ENCODE assay signal across 14 cellular contexts in the genomic region with DNA sequence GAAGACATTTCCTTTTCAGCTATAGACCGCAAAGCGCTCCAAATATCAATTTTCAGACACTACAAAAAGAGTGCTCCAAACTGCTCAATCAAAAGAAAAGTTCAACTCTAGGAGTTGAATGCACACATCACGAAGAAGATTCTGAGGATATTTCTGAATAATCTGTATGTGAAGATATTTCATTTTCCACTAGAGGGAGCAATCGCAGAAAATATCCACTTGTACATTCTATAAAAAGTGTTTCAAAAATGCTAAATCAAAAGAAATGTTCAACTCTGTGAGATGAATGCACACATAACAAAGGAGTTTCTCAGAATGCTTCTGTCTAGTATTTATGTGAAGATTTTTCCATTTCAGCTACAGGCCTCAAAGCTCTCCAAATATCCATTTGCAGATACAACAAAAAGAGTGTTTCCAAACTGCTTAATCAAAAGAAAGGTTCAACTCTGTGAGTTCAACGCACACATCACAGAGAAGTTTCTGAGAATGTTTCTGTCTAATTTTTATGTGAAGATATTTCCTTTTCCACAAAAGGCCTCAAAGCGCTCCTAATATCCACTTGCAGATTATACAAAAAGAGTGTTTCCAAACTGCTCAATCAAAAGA.
DNase-seq lines count a peak whose midpoint lies in the region; ATAC-seq and TF ChIP-seq lines count a peak whose summit lies in the region.
"Had no signal": no experiment of that assay in that cellular context is flagged by ENCODE, and none has a peak within 500 bp of the region (broad histone marks: within the 10 kb centered on the region; RNA-seq: fewer than 3 reads in every experiment).

No MANE protein-coding gene starts in this region.

- TF ChIP-seq CTCF in A673 (conservative IDR thresholded peaks at IDR 0.05; ENCODE audit: low read depth, low read length) (peak; percentile 44; the same call in 1 of the 2 replicates), GM12872 (IDR thresholded peaks at IDR 0.05; ENCODE audit: insufficient read depth, low read depth, low read length) (peak; percentile 22; the same call in 1 of the 3 replicates), OCI-LY1 (IDR thresholded peaks at IDR 0.05; ENCODE audit: low read length) (peak; percentile 58; the same call in 1 of the 2 replicates), epithelial cell of esophagus (IDR thresholded peaks at IDR 0.05; ENCODE audit: insufficient read depth, low read depth, low read length, missing control alignments) (no peak), sigmoid colon (IDR thresholded peaks at IDR 0.05) (no peak)

- 70 to 71% methylated on average over 6 of the region's 6 CpGs for WGBS in sigmoid colon, 2 donors

- no peaks in the 10 kb centered on the region for H4K20me1 ChIP-seq in OCI-LY1 (ENCODE audit: insufficient read depth, low read length)
- H4K20me1 ChIP-seq: BLaER1 treated with 17β-estradiol and CSF1 and Interleukin-3, amounts not matched to agents 10 nM and 100 nM had no signal

- intact Hi-C loops in A673 (cut with micrococcal nuclease; ENCODE audit: unreplicated experiment) (no loop called here), sigmoid colon (cut with DNase I) (no loop called here)

- H3K9ac ChIP-seq in OCI-LY1 (ENCODE audit: low read length): no peak overlapping the region
- H3K9ac ChIP-seq: BLaER1 treated with 17β-estradiol and CSF1 and Interleukin-3, amounts not matched to agents 10 nM and 100 nM had no signal

- H3K4me3 ChIP-seq in A673 (ENCODE audit: low read depth, low read length, poor library complexity, severe bottlenecking) (no peak overlapping the region), OCI-LY1 (ENCODE audit: low read depth, low read length, poor library complexity, severe bottlenecking) (no peak overlapping the region), epithelial cell of esophagus (ENCODE audit: low read length) (no peak overlapping the region), sigmoid colon (no peak overlapping the region)
- H3K4me3 ChIP-seq: BLaER1 treated with 17β-estradiol and CSF1 and Interleukin-3, amounts not matched to agents 10 nM and 100 nM had no signal

- TF ChIP-seq POLR2A in sigmoid colon (IDR thresholded peaks at IDR 0.05): no peak

- DNase-seq in A673 (ENCODE audit: low spot score): peak; percentile 1
- DNase-seq in epithelial cell of esophagus (ENCODE audit: low read depth): peak; percentile 10
- no peak for DNase-seq in activated naive CD4-positive, alpha-beta T cell treated with anti-CD3 and anti-CD28 coated beads, Interleukin-2, amount 50 U/mL, for 16 hours
- no peak for DNase-seq in sigmoid colon
- DNase-seq: activated CD8-positive, alpha-beta memory T cell treated with anti-CD3 and anti-CD28 coated beads for 24 hours; activated naive CD4-positive, alpha-beta T cell treated with Interleukin-2 at 50 U/mL for 16 hours; NCI-H1930; stimulated activated CD4-positive, alpha-beta T cell treated with anti-CD3 and anti-CD28 coated beads, Interleukin-4, amount 100 ng/mL, for 4 hours; T-helper 2 cell had no signal

- no peaks in the 10 kb centered on the region for H3K9me2 ChIP-seq in OCI-LY1 (ENCODE audit: low read depth, low read length)

- H3K27ac ChIP-seq in A673 (ENCODE audit: low read depth, low read length, poor library complexity, severe bottlenecking) (no peak overlapping the region), OCI-LY1 (ENCODE audit: low read depth, low read length, poor library complexity, severe bottlenecking) (no peak overlapping the region), sigmoid colon (no peak overlapping the region)
- H3K27ac ChIP-seq: BLaER1 treated with 17β-estradiol and CSF1 and Interleukin-3, amounts not matched to agents 10 nM and 100 nM had no signal

- no peaks in the 10 kb centered on the region for H3K36me3 ChIP-seq in A673 (ENCODE audit: insufficient read depth, low read length, poor library complexity, severe bottlenecking)
- H3K36me3 ChIP-seq in OCI-LY1 (ENCODE audit: insufficient read depth, low read length): no peaks in the 10 kb centered on the region
- no peaks in the 10 kb centered on the region for H3K36me3 ChIP-seq in sigmoid colon
- H3K36me3 ChIP-seq: BLaER1 treated with 17β-estradiol and CSF1 and Interleukin-3, amounts not matched to agents 10 nM and 100 nM had no signal

- BruUV-seq in A673 (replicated peaks; lab: Mats Ljungman, UMichigan): no TSS peak

- no peaks in the 10 kb centered on the region for H3F3A ChIP-seq in OCI-LY1 (ENCODE audit: insufficient read depth, low read length)

- H3K4me1 ChIP-seq in A673 (ENCODE audit: insufficient read depth, low read length, poor library complexity, severe bottlenecking) (no peaks in the 10 kb centered on the region), OCI-LY1 (ENCODE audit: insufficient read depth, low read length, severe bottlenecking) (no peaks in the 10 kb centered on the region), sigmoid colon (no peaks in the 10 kb centered on the region)
- H3K4me1 ChIP-seq: BLaER1 treated with 17β-estradiol and CSF1 and Interleukin-3, amounts not matched to agents 10 nM and 100 nM had no signal

- H3K79me2 ChIP-seq in OCI-LY1 (ENCODE audit: insufficient read depth, low read length): no peaks in the 10 kb centered on the region

- no peak overlapping the region for H2AFZ ChIP-seq in OCI-LY1 (ENCODE audit: low read length)

- POLR2A ChIA-PET in A673 (lab: Charles Lee; ENCODE audit: low non-redundant PET): no interaction called here

- no peaks in the 10 kb centered on the region for H3K9me3 ChIP-seq in A673 (ENCODE audit: low read depth, low read length, poor library complexity, severe bottlenecking)
- no peaks in the 10 kb centered on the region for H3K9me3 ChIP-seq in OCI-LY1 (ENCODE audit: low read length)
- peaks cover 0 to 2% (median 0%) of the 10 kb centered on the region in 4 donors for H3K9me3 ChIP-seq in sigmoid colon

- H3K4me2 ChIP-seq in OCI-LY1 (ENCODE audit: low read length): no peak overlapping the region
- H3K4me2 ChIP-seq: BLaER1 treated with 17β-estradiol and CSF1 and Interleukin-3, amounts not matched to agents 10 nM and 100 nM had no signal

- H3K27me3 ChIP-seq in A673 (replicated peaks; ENCODE audit: insufficient read depth, low read depth, low read length, poor library complexity) (no peaks in the 10 kb centered on the region), OCI-LY1 (ENCODE audit: insufficient read depth, low read length) (no peaks in the 10 kb centered on the region), sigmoid colon (no peaks in the 10 kb centered on the region)
- H3K27me3 ChIP-seq: BLaER1 treated with 17β-estradiol and CSF1 and Interleukin-3, amounts not matched to agents 10 nM and 100 nM had no signal

- CTCF ChIA-PET in A673 (lab: Charles Lee): no interaction called here

- TF ChIP-seq EP300 in sigmoid colon (IDR thresholded peaks at IDR 0.05): no peak

- no peak for ATAC-seq in GM18861 (IDR thresholded peaks at IDR 0.05; ENCODE audit: unreplicated experiment)
- ATAC-seq in GM21367 (IDR thresholded peaks at IDR 0.05; ENCODE audit: unreplicated experiment): no peak

Comparison
In these comparisons a context has a peak if more than half of its experiments do, and no peak if none do; other contexts are left out.
1. DNase-seq: peak in A673 (single experiment) and epithelial cell of esophagus (single experiment); none in activated naive CD4-positive, alpha-beta T cell treated with anti-CD3 and anti-CD28 coated beads, Interleukin-2, amount 50 U/mL, for 16 hours (single experiment) and sigmoid colon (single experiment).
2. CTCF ChIP-seq: peak in A673 (single experiment), GM12872 (single experiment) and OCI-LY1 (single experiment); none in epithelial cell of esophagus (single experiment) and sigmoid colon (0 of 4).